13 cellular contexts compared by ENCODE assay signal in the genomic region with DNA sequence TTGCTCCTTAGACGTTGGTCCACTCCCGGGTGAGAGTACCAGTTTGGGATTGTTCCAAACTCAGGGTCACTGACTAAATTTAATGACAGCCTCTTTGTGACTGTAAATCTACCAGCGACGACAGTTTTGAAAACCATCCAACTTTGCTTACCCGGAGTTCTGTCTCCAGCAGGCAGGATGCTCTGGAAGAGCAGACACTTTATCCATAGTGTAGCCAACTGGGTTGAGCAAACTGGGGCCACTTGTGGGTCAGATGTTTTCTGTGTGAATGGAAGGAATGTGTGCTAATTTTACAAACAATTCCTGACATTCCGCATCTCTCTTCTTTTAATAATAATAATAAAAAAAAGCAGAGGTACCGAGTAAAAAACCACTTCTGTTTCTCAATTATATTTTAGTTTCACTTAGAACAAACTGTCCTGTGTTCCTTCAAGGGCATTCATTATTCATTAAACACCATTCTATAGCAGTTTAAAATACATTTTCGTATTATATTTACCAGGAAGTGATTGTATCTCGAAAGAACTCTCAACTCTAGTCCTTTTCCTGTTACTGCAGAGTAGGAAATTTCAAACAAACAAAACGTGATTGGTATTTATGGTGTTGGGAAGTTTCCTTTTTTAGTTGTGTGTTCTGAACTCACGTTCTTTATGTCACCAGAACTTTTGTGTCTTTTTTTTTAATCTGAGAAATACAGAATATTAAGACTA.
DNase-seq lines count a peak whose midpoint lies in the region; ATAC-seq, FAIRE-seq and TF ChIP-seq lines count a peak whose summit lies in the region.
"Had no signal": no experiment of that assay in that cellular context is flagged by ENCODE, and none has a peak within 500 bp of the region (broad histone marks: within the 10 kb centered on the region; RNA-seq: fewer than 3 reads in every experiment).

No MANE protein-coding gene starts in this region.

- no peak for ATAC-seq in left lobe of liver
- ATAC-seq in GM21367 (IDR thresholded peaks at IDR 0.05; ENCODE audit: unreplicated experiment): no peak
- no peak for ATAC-seq in HG03097 (IDR thresholded peaks at IDR 0.05; ENCODE audit: low FRiP score, unreplicated experiment)
- ATAC-seq: Right ventricle myocardium inferior; stimulated activated effector memory CD8-positive, alpha-beta T cell treated with anti-CD3 and anti-CD28 coated beads, Interleukin-12 subunit alpha, Interleukin-12 subunit beta, amount 100 ng/mL, for 72 hours had no signal

- peak overlapping the region; percentile 61 for H3K27ac ChIP-seq in ACC112 (ENCODE audit: low read depth, low read length)

- H3K4me3 ChIP-seq in ACC112 (ENCODE audit: low read depth, low read length) (peak overlapping the region; percentile 51), WI38 (ENCODE audit: low read depth, low read length) (peak overlapping the region; percentile 34)

- DNase-seq in HTR-8/SVneo (ENCODE audit: insufficient read length, low spot score) (peak; percentile 48), iris pigment epithelial cell (ENCODE audit: low read depth) (peak; percentile 83), left lobe of liver (ENCODE audit: low spot score) (no peak), NCI-H2171 treated with DMSO at 0.1 percent for 48 hours (lab: John Stamatoyannopoulos, UW) (no peak)
- DNase-seq: activated CD4-positive, alpha-beta T cell treated with anti-CD3 and anti-CD28 coated beads, Interleukin-2, amount 50 U/mL, for 4 hours; CD4-positive, alpha-beta memory T cell; immature natural killer cell had no signal

- H3K79me2 ChIP-seq in ACC112 (ENCODE audit: control insufficient read depth, insufficient read depth, low read length, unreplicated experiment): no peaks in the 10 kb centered on the region

- H3K4me1 ChIP-seq in ACC112 (ENCODE audit: control insufficient read depth, insufficient read depth, low read length, unreplicated experiment): peaks cover 10% of the 10 kb centered on the region

- H3K36me3 ChIP-seq in ACC112 (ENCODE audit: insufficient read depth, low read length): no peaks in the 10 kb centered on the region

- H2AFZ ChIP-seq in ACC112 (ENCODE audit: low read length, unreplicated experiment): peak overlapping the region; percentile 70

- no peak for TF ChIP-seq CTCF in WI38 (IDR thresholded peaks at IDR 0.05; ENCODE audit: low read depth, low read length)

- no peak for FAIRE-seq in HTR-8/SVneo (lab: Jason Lieb, UNC)

- no peaks in the 10 kb centered on the region for H3K27me3 ChIP-seq in ACC112 (ENCODE audit: insufficient read depth, low read length)

Comparison
In these comparisons a context has a peak if more than half of its experiments do, and no peak if none do; other contexts are left out.
1. DNase-seq: peak in HTR-8/SVneo (single experiment) and iris pigment epithelial cell (single experiment); none in left lobe of liver (single experiment) and NCI-H2171 treated with DMSO at 0.1 percent for 48 hours (single experiment).